1 cellular context compared by ENCODE assay signal in the genomic region with DNA sequence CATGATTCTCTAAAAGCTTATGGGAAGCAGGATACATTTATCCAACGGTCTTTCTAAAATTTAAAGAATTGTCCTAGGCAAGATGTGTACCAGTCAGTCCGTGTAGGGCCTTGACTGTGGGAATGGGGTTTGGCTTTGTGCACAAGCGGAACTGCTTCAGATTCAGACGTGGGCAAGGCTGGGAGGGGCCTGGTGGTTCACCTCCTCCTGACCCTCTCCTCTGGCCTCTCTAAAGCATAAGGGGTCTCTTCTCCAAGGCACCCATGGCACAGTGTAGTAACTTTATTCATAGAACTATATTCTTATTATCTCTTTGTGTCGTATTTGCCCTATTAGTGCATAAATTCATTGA.
TF ChIP-seq lines count a peak whose summit lies in the region.

No MANE protein-coding gene starts in this region.

TF ChIP-seq in GM23338, 12 proteins besides CTCF, POLR2A, EP300 and RAD21 (continued from another document):
- no peak for TF ChIP-seq ZNF462 (CRISPR knock-in tag; IDR thresholded peaks at IDR 0.05)
- TF ChIP-seq ZNF331 (CRISPR knock-in tag; IDR thresholded peaks at IDR 0.05; ENCODE audit: low read depth), result no peak
- TF ChIP-seq EZH2phosphoT487 (IDR thresholded peaks at IDR 0.05; ENCODE audit: unreplicated experiment), result no peak
